Comparison of ENCODE assay signal across 11 cellular contexts in the genomic region with DNA sequence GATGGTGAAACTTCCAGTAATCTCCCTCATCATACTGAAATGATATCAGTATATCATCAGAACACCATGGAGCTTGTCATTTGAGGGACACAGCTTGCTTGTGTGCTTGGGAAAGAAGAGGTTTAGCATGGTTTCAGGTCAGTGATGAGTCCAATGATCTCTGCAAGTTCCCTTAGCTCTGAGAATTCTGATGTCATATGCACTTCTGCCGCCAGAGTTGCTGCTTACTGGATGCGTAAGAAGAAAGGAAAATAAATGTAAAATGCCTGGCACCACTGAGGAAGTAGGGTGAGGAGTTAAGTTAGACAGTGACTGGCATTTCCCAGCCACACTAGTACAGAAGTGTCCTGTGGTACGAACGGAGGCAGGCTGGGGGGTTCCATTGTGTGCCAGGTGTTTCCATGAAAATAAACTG. TPM values are rescaled to one million over a fixed set of nuclear protein-coding genes. Genes with fewer than 3 reads are reported as not detected.
DNase-seq lines count a peak whose midpoint lies in the region; ATAC-seq and TF ChIP-seq lines count a peak whose summit lies in the region.
"Had no signal": no experiment of that assay in that cellular context is flagged by ENCODE, and none has a peak within 500 bp of the region (broad histone marks: within the 10 kb centered on the region; RNA-seq: fewer than 3 reads in every experiment).

No MANE protein-coding gene starts in this region.

- peaks cover 96% of the 10 kb centered on the region for H3K4me1 Mint-ChIP-seq in activated CD8-positive, alpha-beta memory T cell treated with anti-CD3 and anti-CD28 coated beads, Interleukin-2, amount 10 ng/mL, durations not matched to agents 7 days and 5 days
- no peaks in the 10 kb centered on the region for H3K4me1 Mint-ChIP-seq in chondrocyte (ENCODE audit: low read depth)

- peak; percentile 12 for ATAC-seq in activated CD8-positive, alpha-beta memory T cell treated with anti-CD3 and anti-CD28 coated beads, Interleukin-2, amount 10 ng/mL, durations not matched to agents 7 days and 5 days
- ATAC-seq in activated naive CD4-positive, alpha-beta T cell treated with anti-CD3 and anti-CD28 coated beads, Interleukin-2, amount 50 U/mL, for 72 hours = peak; percentile 40 to 59
- ATAC-seq in left lung (peak; percentile 40), HG03378 (IDR thresholded peaks at IDR 0.05; ENCODE audit: unreplicated experiment) (no peak)

- intact Hi-C loops in left lung (cut with DNase I) = no loop called here
- intact Hi-C loops in tibial artery (cut with DNase I; ENCODE audit: low total_unique reads) = no loop called here

- H3K36me3 ChIP-seq in left lung (no peaks in the 10 kb centered on the region), tibial artery (no peaks in the 10 kb centered on the region)

- no peaks in the 10 kb centered on the region for H3K9me3 Mint-ChIP-seq in activated CD8-positive, alpha-beta memory T cell treated with anti-CD3 and anti-CD28 coated beads, Interleukin-2, amount 10 ng/mL, durations not matched to agents 7 days and 5 days (ENCODE audit: low read depth)
- peaks cover 4 to 6% of the 10 kb centered on the region in 2 donors for H3K9me3 Mint-ChIP-seq in activated naive CD4-positive, alpha-beta T cell treated with anti-CD3 and anti-CD28 coated beads, Interleukin-2, amount 50 U/mL, for 72 hours
- H3K9me3 Mint-ChIP-seq in chondrocyte (ENCODE audit: low read depth) = no peaks in the 10 kb centered on the region

- no peaks in the 10 kb centered on the region for H3K27me3 ChIP-seq in left lung
- no peaks in the 10 kb centered on the region for H3K27me3 ChIP-seq in tibial artery

- H3K27me3 Mint-ChIP-seq in activated CD8-positive, alpha-beta memory T cell treated with anti-CD3 and anti-CD28 coated beads, Interleukin-2, amount 10 ng/mL, durations not matched to agents 7 days and 5 days = no peaks in the 10 kb centered on the region
- H3K27me3 Mint-ChIP-seq in chondrocyte (ENCODE audit: low read depth) = no peaks in the 10 kb centered on the region

- CTCF ChIA-PET in activated CD8-positive, alpha-beta memory T cell treated with anti-CD3 and anti-CD28 coated beads, Interleukin-2, amount 10 ng/mL, durations not matched to agents 7 days and 5 days (lab: Charles Lee) = interaction anchor here (1.0 to 4.2 kb wide), 8 partner anchors 9 to 117 kb away, joined by 4 to 18 read pairs (median 4); a partner anchor contains a TSS

- peaks cover 50% of the 10 kb centered on the region for H3K36me3 Mint-ChIP-seq in activated CD8-positive, alpha-beta memory T cell treated with anti-CD3 and anti-CD28 coated beads, Interleukin-2, amount 10 ng/mL, durations not matched to agents 7 days and 5 days
- H3K36me3 Mint-ChIP-seq in activated naive CD4-positive, alpha-beta T cell treated with anti-CD3 and anti-CD28 coated beads, Interleukin-2, amount 50 U/mL, for 72 hours = peaks cover 52 to 55% of the 10 kb centered on the region in 2 donors
- H3K36me3 Mint-ChIP-seq in chondrocyte (ENCODE audit: low read depth) = no peaks in the 10 kb centered on the region

- H3K4me3 ChIP-seq in left lung (peak overlapping the region in 1 of 2 donors; percentile 1), tibial artery (no peak overlapping the region)

- TF ChIP-seq CTCF in left lung (IDR thresholded peaks at IDR 0.05) = no peak
- no peak for TF ChIP-seq CTCF in tibial artery (IDR thresholded peaks at IDR 0.05)
- TF ChIP-seq CTCF in chondrocyte (IDR thresholded peaks at IDR 0.05) = no peak

- H3K4me1 ChIP-seq in left lung (peaks cover 14 to 81% of the 10 kb centered on the region in 2 donors), tibial artery (no peaks in the 10 kb centered on the region)

- H3K9me3 ChIP-seq in left lung = no peaks in the 10 kb centered on the region
- H3K9me3 ChIP-seq in tibial artery = no peaks in the 10 kb centered on the region
- H3K9me3 ChIP-seq: SK-N-SH had no signal

- H3K27ac ChIP-seq in left lung (peak overlapping the region; percentile 75 to 81), tibial artery (peak overlapping the region; percentile 8 to 46)

- DNase-seq in activated CD8-positive, alpha-beta memory T cell treated with anti-CD3 and anti-CD28 coated beads, Interleukin-2, amount 10 ng/mL, durations not matched to agents 7 days and 5 days = no peak
- no peak for DNase-seq in activated CD8-positive, alpha-beta memory T cell treated with anti-CD3 and anti-CD28 coated beads for 24 hours
- DNase-seq in activated naive CD4-positive, alpha-beta T cell treated with anti-CD3 and anti-CD28 coated beads, Interleukin-2, amount 50 U/mL, for 72 hours (ENCODE audit: low spot score in 2 of 2) = peak in 1 of 2 donors; percentile 61
- DNase-seq in left lung = no peak
- DNase-seq in tibial artery = no peak
- DNase-seq in HuH-7 (ENCODE audit: low spot score) = no peak
- DNase-seq in chondrocyte (ENCODE audit: low spot score) = no peak
- DNase-seq: ACHN, NCI-H2081, SK-N-SH had no signal

- peak overlapping the region; percentile 78 for H3K4me3 Mint-ChIP-seq in activated CD8-positive, alpha-beta memory T cell treated with anti-CD3 and anti-CD28 coated beads, Interleukin-2, amount 10 ng/mL, durations not matched to agents 7 days and 5 days
- H3K4me3 Mint-ChIP-seq in chondrocyte (ENCODE audit: unreplicated experiment) = no peak overlapping the region

- peak overlapping the region; percentile 90 for H3K27ac Mint-ChIP-seq in activated CD8-positive, alpha-beta memory T cell treated with anti-CD3 and anti-CD28 coated beads, Interleukin-2, amount 10 ng/mL, durations not matched to agents 7 days and 5 days
- peak overlapping the region; percentile 98 to 99 for H3K27ac Mint-ChIP-seq in activated naive CD4-positive, alpha-beta T cell treated with anti-CD3 and anti-CD28 coated beads, Interleukin-2, amount 50 U/mL, for 72 hours
- no peak overlapping the region for H3K27ac Mint-ChIP-seq in chondrocyte (ENCODE audit: unreplicated experiment)

RNA-seq across cellular contexts. Expression of a gene that starts 22.6 kb away (rescaled TPM):
- total RNA-seq in activated CD8-positive, alpha-beta memory T cell treated with anti-CD3 and anti-CD28 coated beads, Interleukin-2, amount 10 ng/mL, durations not matched to agents 7 days and 5 days = 100 to 1,000 TPM; 304 to 312 TPM
- 100 to 1,000 TPM; 131 to 216 TPM for total RNA-seq in activated naive CD4-positive, alpha-beta T cell treated with anti-CD3 and anti-CD28 coated beads, Interleukin-2, amount 50 U/mL, for 72 hours
- 10 to 100 TPM; 35.2 to 48.8 TPM for total RNA-seq in left lung
- total RNA-seq in chondrocyte = 9.7 to 13.4 TPM (median 10.6 TPM) in 3 replicates
